In the genomic region with DNA sequence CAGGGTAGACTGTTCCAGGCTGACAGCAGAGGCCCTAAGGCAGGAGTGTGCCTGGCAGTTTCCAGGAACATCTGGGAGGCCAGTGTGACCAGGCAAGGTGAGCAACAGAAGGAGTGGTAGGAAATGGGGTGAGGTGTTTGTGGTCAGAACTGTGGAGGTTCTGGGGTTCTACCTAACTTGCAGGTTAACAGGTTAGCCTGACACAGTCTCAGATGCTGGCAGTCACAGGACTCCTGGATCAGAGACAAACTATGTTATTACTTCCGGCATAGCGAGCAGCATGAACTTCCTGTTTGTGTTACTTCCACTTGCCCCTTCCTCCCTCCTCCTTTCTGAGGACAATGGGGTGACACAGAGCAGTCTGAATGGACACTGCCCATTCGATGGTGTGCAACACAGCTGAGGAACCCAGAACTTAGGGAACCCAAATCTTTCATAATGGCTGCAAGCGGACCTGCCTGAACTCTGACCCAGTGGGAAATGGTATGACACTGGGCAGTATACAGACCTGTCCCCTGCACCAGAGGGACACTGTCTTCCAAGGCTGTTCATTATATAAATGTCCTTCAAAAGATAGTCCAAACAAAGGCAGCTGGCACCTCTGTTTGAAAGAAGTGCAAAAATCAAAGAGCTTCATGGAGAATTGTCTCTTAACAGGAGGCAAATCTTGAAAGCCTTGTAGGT, we compare ENCODE assay signal across 8 cellular contexts. TPM values are rescaled to one million over a fixed set of nuclear protein-coding genes. Genes with fewer than 3 reads are reported as not detected.
DNase-seq lines count a peak whose midpoint lies in the region; ATAC-seq and TF ChIP-seq lines count a peak whose summit lies in the region.

No MANE protein-coding gene starts in this region.

- POLR2A ChIA-PET in activated CD4-positive, alpha-beta T cell treated with anti-CD3 and anti-CD28 coated beads, Interleukin-2, amount 10 ng/mL, durations not matched to agents 7 days and 5 days (lab: Charles Lee): no interaction called here

- peak; percentile 36 for ATAC-seq in upper lobe of right lung
- no peak for ATAC-seq in GM18517 (IDR thresholded peaks at IDR 0.05; ENCODE audit: unreplicated experiment)
- ATAC-seq in GM18868 (IDR thresholded peaks at IDR 0.05; ENCODE audit: unreplicated experiment): no peak

- peaks cover 3% of the 10 kb centered on the region for H3K36me3 Mint-ChIP-seq in activated CD4-positive, alpha-beta T cell treated with anti-CD3 and anti-CD28 coated beads, Interleukin-2, amount 10 ng/mL, durations not matched to agents 7 days and 5 days (ENCODE audit: low read depth)

- H3K4me1 ChIP-seq in upper lobe of right lung: peaks cover 17% of the 10 kb centered on the region

- H3K4me3 ChIP-seq in upper lobe of right lung: no peak overlapping the region

- peaks cover 4% of the 10 kb centered on the region for H3K9me3 Mint-ChIP-seq in activated CD4-positive, alpha-beta T cell treated with anti-CD3 and anti-CD28 coated beads, Interleukin-2, amount 10 ng/mL, durations not matched to agents 7 days and 5 days

- no peaks in the 10 kb centered on the region for H3K9me3 ChIP-seq in upper lobe of right lung

- intact Hi-C loops in upper lobe of right lung (cut with DNase I): no loop called here

- H3K27me3 ChIP-seq in upper lobe of right lung: no peaks in the 10 kb centered on the region

- no peak for TF ChIP-seq CTCF in upper lobe of right lung (IDR thresholded peaks at IDR 0.05)

- H3K4me3 Mint-ChIP-seq in activated CD4-positive, alpha-beta T cell treated with anti-CD3 and anti-CD28 coated beads, Interleukin-2, amount 10 ng/mL, durations not matched to agents 7 days and 5 days: no peak overlapping the region

- H3K27me3 Mint-ChIP-seq in activated CD4-positive, alpha-beta T cell treated with anti-CD3 and anti-CD28 coated beads, Interleukin-2, amount 10 ng/mL, durations not matched to agents 7 days and 5 days: peaks cover 3% of the 10 kb centered on the region

- H3K27ac Mint-ChIP-seq in activated CD4-positive, alpha-beta T cell treated with anti-CD3 and anti-CD28 coated beads, Interleukin-2, amount 10 ng/mL, durations not matched to agents 7 days and 5 days: peak overlapping the region; percentile 91

- CTCF ChIA-PET in activated CD4-positive, alpha-beta T cell treated with anti-CD3 and anti-CD28 coated beads, Interleukin-2, amount 10 ng/mL, durations not matched to agents 7 days and 5 days (lab: Charles Lee): interaction anchor here (2.6 kb wide), 1 partner anchor 28 kb away, joined by 13 read pairs; a partner anchor contains a TSS

- H3K27ac ChIP-seq in upper lobe of right lung: peak overlapping the region; percentile 72

- peak; percentile 27 for DNase-seq in stimulated activated CD4-positive, alpha-beta T cell treated with anti-CD3 and anti-CD28 coated beads, Interleukin-1b, Interleukin-23, amount 100 ng/mL, for 48 hours
- no peak for DNase-seq in stimulated activated CD4-positive, alpha-beta T cell treated with anti-CD3 and anti-CD28 coated beads, Interleukin-12 subunit alpha, Interleukin-12 subunit beta, amount 100 ng/mL, for 4 hours
- peak; percentile 61 for DNase-seq in activated CD4-positive, alpha-beta T cell treated with anti-CD3 and anti-CD28 coated beads, Interleukin-2, amount 10 ng/mL, durations not matched to agents 7 days and 5 days
- peak; percentile 16 for DNase-seq in iPS-NIHi11 (ENCODE audit: low spot score)
- DNase-seq in upper lobe of right lung: no peak
- DNase-seq in NCI-H2171 treated with DMSO at 0.1 percent for 48 hours (lab: John Stamatoyannopoulos, UW): no peak

- H3K36me3 ChIP-seq in upper lobe of right lung: no peaks in the 10 kb centered on the region

- H3K4me1 Mint-ChIP-seq in activated CD4-positive, alpha-beta T cell treated with anti-CD3 and anti-CD28 coated beads, Interleukin-2, amount 10 ng/mL, durations not matched to agents 7 days and 5 days: peaks cover 31% of the 10 kb centered on the region

RNA-seq across cellular contexts. Expression of a gene that starts 3.9 kb away (rescaled TPM):
- total RNA-seq in activated CD4-positive, alpha-beta T cell treated with anti-CD3 and anti-CD28 coated beads, Interleukin-2, amount 10 ng/mL, durations not matched to agents 7 days and 5 days: 100 to 1,000 TPM; 102 to 119 TPM
- 150 TPM for total RNA-seq in upper lobe of right lung

RNA-seq across cellular contexts. Expression of a gene that starts 27.7 kb away (rescaled TPM):
- total RNA-seq in activated CD4-positive, alpha-beta T cell treated with anti-CD3 and anti-CD28 coated beads, Interleukin-2, amount 10 ng/mL, durations not matched to agents 7 days and 5 days: 10 to 100 TPM; 11.6 to 14.3 TPM
- 12.5 TPM for total RNA-seq in upper lobe of right lung

RNA-seq across cellular contexts. Expression of a gene that starts 41.6 kb away (rescaled TPM):
- total RNA-seq in activated CD4-positive, alpha-beta T cell treated with anti-CD3 and anti-CD28 coated beads, Interleukin-2, amount 10 ng/mL, durations not matched to agents 7 days and 5 days: 1 to 10 TPM; 2.5 to 3.3 TPM
- 15.4 TPM for total RNA-seq in upper lobe of right lung

RNA-seq across cellular contexts. Expression of a gene that starts 59.0 kb away (rescaled TPM):
- 100 to 1,000 TPM; 124 to 132 TPM for total RNA-seq in activated CD4-positive, alpha-beta T cell treated with anti-CD3 and anti-CD28 coated beads, Interleukin-2, amount 10 ng/mL, durations not matched to agents 7 days and 5 days
- 175 TPM for total RNA-seq in upper lobe of right lung

Comparison
In these comparisons a context has a peak if more than half of its experiments do, and no peak if none do; other contexts are left out.
1. DNase-seq: peak in stimulated activated CD4-positive, alpha-beta T cell treated with anti-CD3 and anti-CD28 coated beads, Interleukin-1b, Interleukin-23, amount 100 ng/mL, for 48 hours (single experiment), activated CD4-positive, alpha-beta T cell treated with anti-CD3 and anti-CD28 coated beads, Interleukin-2, amount 10 ng/mL, durations not matched to agents 7 days and 5 days (single experiment) and iPS-NIHi11 (single experiment); none in stimulated activated CD4-positive, alpha-beta T cell treated with anti-CD3 and anti-CD28 coated beads, Interleukin-12 subunit alpha, Interleukin-12 subunit beta, amount 100 ng/mL, for 4 hours (single experiment), upper lobe of right lung (single experiment) and NCI-H2171 treated with DMSO at 0.1 percent for 48 hours (single experiment).